27 cellular contexts compared by ENCODE assay signal in genomic region chr22:25360411-25360810, GRCh38.
DNase-seq lines count a peak whose midpoint lies in the region; ATAC-seq, FAIRE-seq and TF ChIP-seq lines count a peak whose summit lies in the region.
"Had no signal": no experiment of that assay in that cellular context is flagged by ENCODE, and none has a peak within 500 bp of the region (broad histone marks: within the 10 kb centered on the region; RNA-seq: fewer than 3 reads in every experiment).

No MANE protein-coding gene starts in this region.

- H3K27ac ChIP-seq in kidney (ENCODE audit: low read depth in 2 of 2, low read length in 2 of 2) (no peak overlapping the region), mesenchymal stem cell (ENCODE audit: low read length, poor library complexity, severe bottlenecking) (no peak overlapping the region)
- H3K27ac ChIP-seq: SK-N-MC had no signal

- H3K23ac ChIP-seq in mesenchymal stem cell (ENCODE audit: low read length in 2 of 2), result no peak overlapping the region

- H3K36me3 Mint-ChIP-seq in activated T-helper 17 cell treated with anti-CD3 and anti-CD28 coated beads, Interleukin-2, amount 50 U/mL, for 72 hours (ENCODE audit: low read depth), result peaks cover 29% of the 10 kb centered on the region

- H3K79me1 ChIP-seq in mesenchymal stem cell (replicated peaks; ENCODE audit: low read length, poor library complexity, severe bottlenecking), result peaks cover 22% of the 10 kb centered on the region

- no peaks in the 10 kb centered on the region for H3K9me3 ChIP-seq in kidney (ENCODE audit: control insufficient read depth in 1 of 2, low read length in 2 of 2)
- H3K9me3 ChIP-seq in mesenchymal stem cell (ENCODE audit: control insufficient read depth, low read length), result no peaks in the 10 kb centered on the region
- H3K9me3 ChIP-seq: HAP-1, MG63 had no signal

- no peak overlapping the region for H2BK12ac ChIP-seq in mesenchymal stem cell (ENCODE audit: low read length in 2 of 2)

- peaks cover 2 to 11% of the 10 kb centered on the region in 2 donors for H3K4me1 ChIP-seq in kidney (ENCODE audit: control insufficient read depth in 1 of 2, insufficient read depth in 1 of 2, low read depth in 1 of 2, low read length in 2 of 2)
- peaks cover 2% of the 10 kb centered on the region for H3K4me1 ChIP-seq in mesenchymal stem cell (ENCODE audit: control insufficient read depth, insufficient read depth, low read depth, low read length)
- H3K4me1 ChIP-seq: HAP-1 had no signal

- no peaks in the 10 kb centered on the region for H3K27me3 ChIP-seq in mesenchymal stem cell (ENCODE audit: control insufficient read depth in 1 of 2, insufficient read depth in 1 of 2, low read length in 2 of 2)
- H3K27me3 ChIP-seq: MG63 had no signal

- DNase-seq in cardiac septum (ENCODE audit: low spot score), result peak; percentile 46
- DNase-seq in Right ventricle myocardium superior, result no peak
- DNase-seq in kidney, result peak; percentile 63
- DNase-seq in posterior vena cava (ENCODE audit: low spot score), result peak; percentile 66
- no peak for DNase-seq in mesenchymal stem cell
- DNase-seq: CD8-positive, alpha-beta memory T cell; DMS 273 treated with DMSO at 0.1 percent for 48 hours; DMS79; EL; GDM1; GOT3; HFFc6; KBM-7; MG63; NCI-H1694; NCI-H2029 treated with DMSO at 0.1 percent for 48 hours; NCI-H2227 treated with DMSO at 0.1 percent for 48 hours; NCI-H510A; NCI-H69; SIG-M5 had no signal

- no peak overlapping the region for H2BK5ac ChIP-seq in mesenchymal stem cell (ENCODE audit: low read depth, low read length, poor library complexity, severe bottlenecking)

- no peak for FAIRE-seq in kidney (lab: Jason Lieb, UNC)
- FAIRE-seq: GM12878 had no signal

- no peaks in the 10 kb centered on the region for H3K4me1 Mint-ChIP-seq in activated T-helper 17 cell treated with anti-CD3 and anti-CD28 coated beads, Interleukin-2, amount 50 U/mL, for 72 hours

- TF ChIP-seq CTCF in kidney (IDR thresholded peaks at IDR 0.05; ENCODE audit: borderline replicate concordance, extremely low read depth, insufficient read depth), result no peak

- no peak overlapping the region for H2BK120ac ChIP-seq in mesenchymal stem cell (ENCODE audit: low read depth, low read length)

- H2AK5ac ChIP-seq in mesenchymal stem cell (ENCODE audit: low read length, severe bottlenecking), result no peak overlapping the region

- H3K9me3 Mint-ChIP-seq in activated T-helper 17 cell treated with anti-CD3 and anti-CD28 coated beads, Interleukin-2, amount 50 U/mL, for 72 hours, result no peaks in the 10 kb centered on the region
- H3K9me3 Mint-ChIP-seq: CD14-positive monocyte; CD8-positive, alpha-beta memory T cell; HFFc6 had no signal

- H3K14ac ChIP-seq in mesenchymal stem cell (ENCODE audit: low read length in 2 of 2), result no peak overlapping the region

- no peaks in the 10 kb centered on the region for H3K27me3 Mint-ChIP-seq in activated T-helper 17 cell treated with anti-CD3 and anti-CD28 coated beads, Interleukin-2, amount 50 U/mL, for 72 hours
- H3K27me3 Mint-ChIP-seq: CD8-positive, alpha-beta memory T cell had no signal

- no peak overlapping the region for H3K4me2 ChIP-seq in mesenchymal stem cell (ENCODE audit: low read length, poor library complexity, severe bottlenecking)

- H2AFZ ChIP-seq in mesenchymal stem cell (ENCODE audit: low read depth, low read length), result no peak overlapping the region

- no peak overlapping the region for H3K4ac ChIP-seq in mesenchymal stem cell (ENCODE audit: low read depth in 1 of 2, low read length in 2 of 2)

- H3K36me3 ChIP-seq in kidney (ENCODE audit: control insufficient read depth in 1 of 2, insufficient read depth in 2 of 2, low read length in 2 of 2) (peaks cover 14 to 16% of the 10 kb centered on the region in 2 donors), mesenchymal stem cell (ENCODE audit: control insufficient read depth in 1 of 2, insufficient read depth in 2 of 2, low read depth in 1 of 2, low read length in 2 of 2) (peaks cover 26 to 65% of the 10 kb centered on the region in 2 experiments)
- H3K36me3 ChIP-seq: MG63 had no signal

- no peak overlapping the region for H4K8ac ChIP-seq in mesenchymal stem cell (ENCODE audit: low read length)

- H4K91ac ChIP-seq in mesenchymal stem cell (ENCODE audit: low read length), result no peak overlapping the region

- H3K9ac ChIP-seq in kidney (ENCODE audit: low read length in 2 of 2) (no peak overlapping the region), mesenchymal stem cell (ENCODE audit: low read length) (no peak overlapping the region)

- H3K27ac Mint-ChIP-seq in activated T-helper 17 cell treated with anti-CD3 and anti-CD28 coated beads, Interleukin-2, amount 50 U/mL, for 72 hours, result no peak overlapping the region
- H3K27ac Mint-ChIP-seq: HFFc6 had no signal

- no peak overlapping the region for H2BK15ac ChIP-seq in mesenchymal stem cell (ENCODE audit: low read depth, poor library complexity, severe bottlenecking)

- ATAC-seq in Right ventricle myocardium superior (ENCODE audit: poor library complexity), result no peak
- no peak for ATAC-seq in HG03457 (IDR thresholded peaks at IDR 0.05; ENCODE audit: unreplicated experiment)
- no peak for ATAC-seq in activated T-helper 17 cell treated with anti-CD3 and anti-CD28 coated beads, Interleukin-2, amount 50 U/mL, for 72 hours (replicated peaks)
- ATAC-seq: GM12878, Panc1 had no signal

- no peak overlapping the region for H3K4me3 Mint-ChIP-seq in activated T-helper 17 cell treated with anti-CD3 and anti-CD28 coated beads, Interleukin-2, amount 50 U/mL, for 72 hours
- H3K4me3 Mint-ChIP-seq: CD14-positive monocyte; CD8-positive, alpha-beta memory T cell; HFFc6 had no signal

- intact Hi-C loops in cardiac septum (cut with DNase I) (loop anchor here (5.0 kb wide), 3 partner anchors 42 to 87 kb away; no protein-coding TSS in a partner anchor), Right ventricle myocardium superior (cut with DNase I) (loop anchor here (5.0 kb wide), 1 partner anchor 42 kb away; no protein-coding TSS in a partner anchor), kidney (cut with DNase I) (no loop called here), posterior vena cava (cut with DNase I) (no loop called here)

- H3K4me3 ChIP-seq in kidney (ENCODE audit: low read length in 2 of 2), result no peak overlapping the region
- H3K4me3 ChIP-seq in mesenchymal stem cell (ENCODE audit: insufficient read depth in 1 of 2, low read depth in 1 of 2, low read length in 2 of 2), result no peak overlapping the region
- H3K4me3 ChIP-seq: GM12878, HAP-1, MG63, SK-N-MC had no signal

- no peak overlapping the region for H3K18ac ChIP-seq in mesenchymal stem cell (ENCODE audit: low read depth in 1 of 2, low read length in 2 of 2)

- WGBS in mesenchymal stem cell, result 93% methylated on average over 12 of the region's 12 CpGs

Comparison
In these comparisons a context has a peak if more than half of its experiments do, and no peak if none do; other contexts are left out.
1. DNase-seq: peak in cardiac septum (single experiment), kidney (single experiment) and posterior vena cava (single experiment); none in Right ventricle myocardium superior (single experiment) and mesenchymal stem cell (single experiment).
2. intact Hi-C loops: an anchor here in cardiac septum (5.0 kb wide) and Right ventricle myocardium superior (5.0 kb wide); none called in kidney and posterior vena cava.